Comparison of ENCODE assay signal across 8 cellular contexts in the genomic region with DNA sequence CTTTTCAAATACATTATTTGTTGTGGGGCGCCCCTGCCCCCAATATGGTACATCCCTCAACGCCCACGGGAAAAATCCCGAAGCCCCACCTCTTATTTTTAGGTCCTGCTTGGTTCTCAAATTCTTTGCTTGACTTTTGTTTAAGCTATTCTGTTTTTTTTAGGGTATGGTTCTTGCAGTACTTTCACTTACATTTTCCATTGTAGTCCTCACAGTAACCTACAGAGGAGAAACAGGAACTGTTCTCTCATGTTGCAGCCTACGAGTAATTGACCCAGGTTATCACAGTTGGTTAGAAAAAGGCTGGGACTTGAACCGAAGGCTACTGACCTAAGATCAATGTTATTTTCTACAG. TPM values are rescaled to one million over a fixed set of nuclear protein-coding genes. Genes with fewer than 3 reads are reported as not detected.
DNase-seq lines count a peak whose midpoint lies in the region; ATAC-seq and TF ChIP-seq lines count a peak whose summit lies in the region.

No MANE protein-coding gene starts in this region.

- no peaks in the 10 kb centered on the region for H3K27me3 ChIP-seq in CD4-positive, CD25-positive, alpha-beta regulatory T cell (ENCODE audit: control insufficient read depth, insufficient read depth, low read length)
- H3K27me3 ChIP-seq in PC-3 (ENCODE audit: low read length): no peaks in the 10 kb centered on the region
- H3K27me3 ChIP-seq in mucosa of rectum (ENCODE audit: control insufficient read depth in 2 of 2, insufficient read depth in 2 of 2, low read length in 2 of 2): no peaks in the 10 kb centered on the region

- CTCF ChIA-PET in PC-3 (lab: Charles Lee): no interaction called here

- no peaks in the 10 kb centered on the region for H3F3A ChIP-seq in PC-3 (ENCODE audit: low read length, unreplicated experiment)

- H3K9me3 ChIP-seq in CD4-positive, CD25-positive, alpha-beta regulatory T cell (ENCODE audit: control insufficient read depth in 2 of 2, low read length in 2 of 2): no peaks in the 10 kb centered on the region
- H3K9me3 ChIP-seq in PC-3 (ENCODE audit: low read length) (no peaks in the 10 kb centered on the region), mucosa of rectum (ENCODE audit: control insufficient read depth in 2 of 2, low read length in 2 of 2) (no peaks in the 10 kb centered on the region)

- peak overlapping the region; percentile 96 for H3K4me3 ChIP-seq in CD4-positive, CD25-positive, alpha-beta regulatory T cell (ENCODE audit: low read depth, low read length)
- peak overlapping the region; percentile 86 for H3K4me3 ChIP-seq in PC-3 (ENCODE audit: low read length)
- peak overlapping the region; percentile 84 for H3K4me3 ChIP-seq in coronary artery
- peak overlapping the region; percentile 95 for H3K4me3 ChIP-seq in mucosa of rectum (ENCODE audit: low read length in 2 of 2)

- TSS peak; percentile 44 for BruUV-seq in PC-3 (replicated peaks; lab: Mats Ljungman, UMichigan)

- H2AFZ ChIP-seq in PC-3 (ENCODE audit: low read length): peak overlapping the region; percentile 75

- DNase-seq in CD4-positive, CD25-positive, alpha-beta regulatory T cell: no peak
- DNase-seq in PC-3: no peak
- no peak for DNase-seq in coronary artery (ENCODE audit: low spot score)
- no peak for DNase-seq in NCI-H2196 (lab: John Stamatoyannopoulos, UW; ENCODE audit: unreplicated experiment)
- DNase-seq in OCI-M2 (lab: John Stamatoyannopoulos, UW; ENCODE audit: unreplicated experiment): no peak

- H3K9me2 ChIP-seq in PC-3 (replicated peaks; ENCODE audit: low read length): no peaks in the 10 kb centered on the region

- peaks cover 22 to 45% (median 30%) of the 10 kb centered on the region in 4 donors for H3K4me1 Mint-ChIP-seq in CD4-positive, CD25-positive, alpha-beta regulatory T cell

- H3K27ac Mint-ChIP-seq in CD4-positive, CD25-positive, alpha-beta regulatory T cell: peak overlapping the region; percentile 99 to 100 (median 99)

- H3K27ac ChIP-seq in CD4-positive, CD25-positive, alpha-beta regulatory T cell (ENCODE audit: insufficient read depth, low read length, poor library complexity, severe bottlenecking): peak overlapping the region; percentile 87
- H3K27ac ChIP-seq in PC-3 (ENCODE audit: low read length) (peak overlapping the region; percentile 63; the same call in 1 of the 2 replicates), coronary artery (peak overlapping the region; percentile 88), mucosa of rectum (ENCODE audit: low read depth in 2 of 2, low read length in 2 of 2) (peak overlapping the region; percentile 93 to 94)

- H3K4me2 ChIP-seq in PC-3 (ENCODE audit: low read length): peak overlapping the region; percentile 85

- peaks cover 0 to 3% (median 0%) of the 10 kb centered on the region in 7 donors for H3K9me3 Mint-ChIP-seq in CD4-positive, CD25-positive, alpha-beta regulatory T cell

- H3K36me3 Mint-ChIP-seq in CD4-positive, CD25-positive, alpha-beta regulatory T cell: peaks cover 9% of the 10 kb centered on the region

- peaks cover 43% of the 10 kb centered on the region for H3K4me1 ChIP-seq in CD4-positive, CD25-positive, alpha-beta regulatory T cell (ENCODE audit: control insufficient read depth, insufficient read depth, low read length, poor library complexity, severe bottlenecking)
- H3K4me1 ChIP-seq in PC-3 (ENCODE audit: insufficient read depth, low read length): peaks cover 17% of the 10 kb centered on the region
- H3K4me1 ChIP-seq in mucosa of rectum (ENCODE audit: control insufficient read depth in 2 of 2, insufficient read depth in 2 of 2, low read length in 2 of 2): peaks cover 4 to 8% of the 10 kb centered on the region in 2 donors

- peaks cover 12% of the 10 kb centered on the region for H3K36me3 ChIP-seq in CD4-positive, CD25-positive, alpha-beta regulatory T cell (ENCODE audit: control insufficient read depth, insufficient read depth, low read length)
- H3K36me3 ChIP-seq in PC-3 (ENCODE audit: low read depth, low read length) (peaks cover 3% of the 10 kb centered on the region; the same call in 1 of the 2 replicates), mucosa of rectum (ENCODE audit: control insufficient read depth in 2 of 2, insufficient read depth in 2 of 2, low read length in 2 of 2) (peaks cover 0 to 4% of the 10 kb centered on the region in 2 donors)

- H3K9ac ChIP-seq in PC-3 (ENCODE audit: low read length): peak overlapping the region; percentile 78
- H3K9ac ChIP-seq in mucosa of rectum (ENCODE audit: low read depth in 1 of 2, low read length in 2 of 2): peak overlapping the region; percentile 79 to 94

- TF ChIP-seq CTCF in PC-3 (conservative IDR thresholded peaks at IDR 0.05; ENCODE audit: low read depth, low read length) (no peak), coronary artery (IDR thresholded peaks at IDR 0.05) (no peak)

- POLR2A ChIA-PET in PC-3 (lab: Charles Lee; ENCODE audit: unreplicated experiment): no interaction called here

- no peaks in the 10 kb centered on the region for H4K20me1 ChIP-seq in PC-3 (ENCODE audit: low read length)

- intact Hi-C loops in PC-3 (cut with micrococcal nuclease): loop anchor here (1.0 to 10.0 kb wide), 3 partner anchors 51 to 209 kb away; no protein-coding TSS in a partner anchor

- no peaks in the 10 kb centered on the region for H3K27me3 Mint-ChIP-seq in CD4-positive, CD25-positive, alpha-beta regulatory T cell

- ATAC-seq in CD4-positive, CD25-positive, alpha-beta regulatory T cell (ENCODE audit: low read depth in 2 of 2): peak; percentile 47 to 51
- peak; percentile 64 for ATAC-seq in GM19035 (IDR thresholded peaks at IDR 0.05; ENCODE audit: unreplicated experiment)
- peak; percentile 70 for ATAC-seq in HG03103 (IDR thresholded peaks at IDR 0.05; ENCODE audit: low read depth, unreplicated experiment)
- peak; percentile 6 for ATAC-seq in PC-3

- H3K79me2 ChIP-seq in PC-3 (ENCODE audit: low read length): peaks cover 24% of the 10 kb centered on the region

- H3K4me3 Mint-ChIP-seq in CD4-positive, CD25-positive, alpha-beta regulatory T cell: peak overlapping the region; percentile 78 to 98 (median 94)

RNA-seq across cellular contexts. Expression of a gene that starts 0.7 kb away (rescaled TPM):
- total RNA-seq in CD4-positive, CD25-positive, alpha-beta regulatory T cell: 62.8 TPM
- polyA plus RNA-seq in CD4-positive, CD25-positive, alpha-beta regulatory T cell: 10 to 100 TPM; 59.3 to 74.6 (median 69.8) TPM
- total RNA-seq in PC-3 (2014; rRNA removed): 6.1 and 7.7 TPM in 2 replicates

Comparison
In these comparisons a context has a peak if more than half of its experiments do, and no peak if none do; other contexts are left out.
1. ATAC-seq: peak in every context shown above with its lines; median percentile 70 in HG03103; 64 in GM19035; 49 in CD4-positive, CD25-positive, alpha-beta regulatory T cell; 6 in PC-3.